ENCODE assay signal across 8 cellular contexts in genomic region chr11:64996710-64997380, GRCh38. TPM values are rescaled to one million over a fixed set of nuclear protein-coding genes. Genes with fewer than 3 reads are reported as not detected.
DNase-seq lines count a peak whose midpoint lies in the region; ATAC-seq and TF ChIP-seq lines count a peak whose summit lies in the region.

Gene BATF2, minus strand, starts transcription at chr11:64996971. Its CDS starts 57 bp downstream, at chr11:64996914.

- H3K9me3 Mint-ChIP-seq in brain, result no peaks in the 10 kb centered on the region

- no peak for ATAC-seq in GM19397 (IDR thresholded peaks at IDR 0.05; ENCODE audit: unreplicated experiment)

- TF ChIP-seq CTCF in brain (conservative IDR thresholded peaks at IDR 0.05), result peak; percentile 44 to 53
- TF ChIP-seq CTCF in retinal pigment epithelial cell (conservative IDR thresholded peaks at IDR 0.05; ENCODE audit: low read depth, low read length), result peak; percentile 64

- peak within 1 kb of the TSS in 3 of 5 experiments; percentile 37 to 51 (median 39) for H3K4me3 Mint-ChIP-seq in brain

- DNase-seq in Ammon's horn (ENCODE audit: low spot score), result peak; percentile 81
- DNase-seq in H4 (ENCODE audit: low spot score), result peak; percentile 91
- DNase-seq in NCI-H82 (lab: John Stamatoyannopoulos, UW), result peak; percentile 92
- DNase-seq in retinal pigment epithelial cell (ENCODE audit: low read depth), result no peak
- no peak for DNase-seq in effector memory CD4-positive, alpha-beta T cell

- H3K27me3 Mint-ChIP-seq in brain, result peaks cover 17% of the 10 kb centered on the region

- H3K4me3 ChIP-seq in iPS-18a (ENCODE audit: low read length), result peak within 1 kb of the TSS; percentile 13
- no peak within 1 kb of the TSS for H3K4me3 ChIP-seq in retinal pigment epithelial cell (ENCODE audit: low read length)
- H3K4me3 ChIP-seq in effector memory CD4-positive, alpha-beta T cell (ENCODE audit: insufficient read depth, low read depth, low read length, poor library complexity, severe bottlenecking), result no peak within 1 kb of the TSS

- no peaks in the 10 kb centered on the region for H3K9me3 ChIP-seq in iPS-18a (ENCODE audit: control insufficient read depth, low read depth, low read length)
- H3K9me3 ChIP-seq in effector memory CD4-positive, alpha-beta T cell (ENCODE audit: control insufficient read depth, low read length), result no peaks in the 10 kb centered on the region

- peaks cover 12% of the 10 kb centered on the region for H3K4me1 Mint-ChIP-seq in brain

- no peaks in the 10 kb centered on the region for H3K36me3 ChIP-seq in iPS-18a (ENCODE audit: control insufficient read depth, low read depth, low read length)
- H3K36me3 ChIP-seq in effector memory CD4-positive, alpha-beta T cell (ENCODE audit: control insufficient read depth, insufficient read depth, low read length), result no peaks in the 10 kb centered on the region

- no peaks in the 10 kb centered on the region for H3K27me3 ChIP-seq in iPS-18a (ENCODE audit: control insufficient read depth, insufficient read depth, low read length)
- H3K27me3 ChIP-seq in effector memory CD4-positive, alpha-beta T cell (replicated peaks; ENCODE audit: control insufficient read depth, insufficient read depth, low read length, poor library complexity, severe bottlenecking), result no peaks in the 10 kb centered on the region

- H3K36me3 Mint-ChIP-seq in brain, result no peaks in the 10 kb centered on the region

- peaks cover 5% of the 10 kb centered on the region for H3K4me1 ChIP-seq in iPS-18a (ENCODE audit: control insufficient read depth, low read depth, low read length)
- H3K4me1 ChIP-seq in effector memory CD4-positive, alpha-beta T cell (ENCODE audit: control insufficient read depth, insufficient read depth, low read length, poor library complexity, severe bottlenecking), result peaks cover 8% of the 10 kb centered on the region

- no peak within 1 kb of the TSS for H3K9ac ChIP-seq in iPS-18a (ENCODE audit: low read length)

- H3K27ac ChIP-seq in iPS-18a (ENCODE audit: low read length), result no peak within 1 kb of the TSS
- no peak within 1 kb of the TSS for H3K27ac ChIP-seq in effector memory CD4-positive, alpha-beta T cell (ENCODE audit: insufficient read depth, low read length, poor library complexity, severe bottlenecking)

- H3K27ac Mint-ChIP-seq in brain, result peak within 1 kb of the TSS in 4 of 5 experiments; percentile 41 to 93 (median 62)

RNA-seq across cellular contexts. Expression of gene BATF2, which starts in this region (rescaled TPM):
- total RNA-seq in H4 (2014; rRNA removed; shearing (Covaris generic)), result 1.8 and 2.3 TPM in 2 replicates
- polyA plus RNA-seq in brain (ENCODE audit: insufficient read depth, low read depth, low replicate concordance), result 1.4 TPM

Comparison
In these comparisons a context has a peak if more than half of its experiments do, and no peak if none do; other contexts are left out.
1. DNase-seq: peak in Ammon's horn (single experiment), H4 (single experiment) and NCI-H82 (single experiment); none in retinal pigment epithelial cell (single experiment) and effector memory CD4-positive, alpha-beta T cell (0 of 3).